In genomic region chr11:61769169-61769920, GRCh38 we compare ENCODE assay signal across 1 cellular context.
TF ChIP-seq lines count a peak whose summit lies in the region.

No MANE protein-coding gene starts in this region.

TF ChIP-seq in HepG2, 621 proteins besides CTCF, POLR2A, EP300 and RAD21 (continued from another document and continues in another):
- TF ChIP-seq REST (IDR thresholded peaks at IDR 0.05; ENCODE audit: borderline replicate concordance in 1 of 2, low read depth in 1 of 2, low read length in 2 of 2) (peak in 1 of 2 experiments; percentile 47; a peak in 2 of 4 replicates), ARNT (IDR thresholded peaks at IDR 0.05) (no peak), GFI1 (CRISPR knock-in tag; IDR thresholded peaks at IDR 0.05; ENCODE audit: borderline replicate concordance) (no peak), ZNF362 (CRISPR knock-in tag; IDR thresholded peaks at IDR 0.05; ENCODE audit: borderline replicate concordance) (0 out of 2 replicates have a peak, but pooled peaks have one; percentile 6), CERS6 (CRISPR knock-in tag; IDR thresholded peaks at IDR 0.05) (no peak), ZNF598 (CRISPR knock-in tag; IDR thresholded peaks at IDR 0.05; ENCODE audit: borderline replicate concordance) (no peak), NR3C1 (CRISPR knock-in tag; IDR thresholded peaks at IDR 0.05) (no peak), ZFP91 (CRISPR knock-in tag; IDR thresholded peaks at IDR 0.05; ENCODE audit: borderline replicate concordance) (peak; percentile 72; the same call in 1 of the 2 replicates), SKI (IDR thresholded peaks at IDR 0.05; ENCODE audit: partially characterized antibody) (peak; percentile 17), ZNF235 (CRISPR knock-in tag; IDR thresholded peaks at IDR 0.05; ENCODE audit: borderline replicate concordance) (peak; percentile 10; the same call in 1 of the 2 replicates), ZNF101 (CRISPR knock-in tag; IDR thresholded peaks at IDR 0.05; ENCODE audit: borderline replicate concordance, low read depth) (0 out of 2 replicates have a peak, but pooled peaks have one; percentile 28), MAFK (conservative IDR thresholded peaks at IDR 0.05 in 1 of 2, IDR thresholded peaks at IDR 0.05 in 1 of 2; ENCODE audit: low read length in 2 of 2) (no peak), FOXA1 (IDR thresholded peaks at IDR 0.05) (no peak), FOXA1 (CRISPR knock-in tag; IDR thresholded peaks at IDR 0.05) (peak; percentile 77), CCDC6 (CRISPR knock-in tag; IDR thresholded peaks at IDR 0.05) (peak; percentile 80; the same call in 1 of the 2 replicates), AHR (CRISPR knock-in tag; IDR thresholded peaks at IDR 0.05) (no peak), ZNF33A (CRISPR knock-in tag; IDR thresholded peaks at IDR 0.05; ENCODE audit: borderline replicate concordance) (no peak), MEF2D (CRISPR knock-in tag; IDR thresholded peaks at IDR 0.05) (peak; percentile 60; the same call in 1 of the 2 replicates), POLR2AphosphoS5 (IDR thresholded peaks at IDR 0.05; ENCODE audit: low read depth, low read length) (peak; percentile 32; the same call in 1 of the 2 replicates), ZNF7 (CRISPR knock-in tag; IDR thresholded peaks at IDR 0.05) (no peak), ZNF432 (CRISPR knock-in tag; IDR thresholded peaks at IDR 0.05; ENCODE audit: borderline replicate concordance) (no peak), ZNF281 (CRISPR knock-in tag; IDR thresholded peaks at IDR 0.05; ENCODE audit: borderline replicate concordance) (peak; percentile 62; the same call in 1 of the 2 replicates), KDM5B (CRISPR knock-in tag; IDR thresholded peaks at IDR 0.05; ENCODE audit: borderline replicate concordance) (peak; percentile 82), MAFF (IDR thresholded peaks at IDR 0.05; ENCODE audit: low read depth, low read length) (no peak), ZNF773 (CRISPR knock-in tag; IDR thresholded peaks at IDR 0.05; ENCODE audit: borderline replicate concordance) (no peak), KDM2A (CRISPR knock-in tag; IDR thresholded peaks at IDR 0.05; ENCODE audit: borderline replicate concordance, low read depth) (peak; percentile 88), ZNF256 (CRISPR knock-in tag; conservative IDR thresholded peaks at IDR 0.05) (no peak), ZNF460 (CRISPR knock-in tag; IDR thresholded peaks at IDR 0.05; ENCODE audit: borderline replicate concordance) (peak; percentile 11; the same call in 1 of the 2 replicates), PCBP1 (IDR thresholded peaks at IDR 0.05; ENCODE audit: borderline replicate concordance, low read depth, low read length) (0 out of 2 replicates have a peak, but pooled peaks have one; percentile 12), ZNF83 (CRISPR knock-in tag; IDR thresholded peaks at IDR 0.05; ENCODE audit: borderline replicate concordance) (no peak), MED8 (CRISPR knock-in tag; IDR thresholded peaks at IDR 0.05; ENCODE audit: insufficient replicate concordance) (peak; percentile 71), ASH2L (IDR thresholded peaks at IDR 0.05; ENCODE audit: insufficient read length, low read depth, low read length) (peak; percentile 78), ATF7-NPFF (CRISPR knock-in tag; IDR thresholded peaks at IDR 0.05; ENCODE audit: low read depth) (0 out of 2 replicates have a peak, but pooled peaks have one; percentile 58), HHEX (CRISPR knock-in tag; IDR thresholded peaks at IDR 0.05) (0 out of 2 replicates have a peak, but pooled peaks have one; percentile 49), THAP9 (CRISPR knock-in tag; IDR thresholded peaks at IDR 0.05; ENCODE audit: borderline replicate concordance) (peak; percentile 75; the same call in 1 of the 2 replicates), FOXO4 (CRISPR knock-in tag; conservative IDR thresholded peaks at IDR 0.05) (no peak), ZNF646 (CRISPR knock-in tag; IDR thresholded peaks at IDR 0.05) (no peak)
